ENCODE assay signal across 19 cellular contexts in the genomic region with DNA sequence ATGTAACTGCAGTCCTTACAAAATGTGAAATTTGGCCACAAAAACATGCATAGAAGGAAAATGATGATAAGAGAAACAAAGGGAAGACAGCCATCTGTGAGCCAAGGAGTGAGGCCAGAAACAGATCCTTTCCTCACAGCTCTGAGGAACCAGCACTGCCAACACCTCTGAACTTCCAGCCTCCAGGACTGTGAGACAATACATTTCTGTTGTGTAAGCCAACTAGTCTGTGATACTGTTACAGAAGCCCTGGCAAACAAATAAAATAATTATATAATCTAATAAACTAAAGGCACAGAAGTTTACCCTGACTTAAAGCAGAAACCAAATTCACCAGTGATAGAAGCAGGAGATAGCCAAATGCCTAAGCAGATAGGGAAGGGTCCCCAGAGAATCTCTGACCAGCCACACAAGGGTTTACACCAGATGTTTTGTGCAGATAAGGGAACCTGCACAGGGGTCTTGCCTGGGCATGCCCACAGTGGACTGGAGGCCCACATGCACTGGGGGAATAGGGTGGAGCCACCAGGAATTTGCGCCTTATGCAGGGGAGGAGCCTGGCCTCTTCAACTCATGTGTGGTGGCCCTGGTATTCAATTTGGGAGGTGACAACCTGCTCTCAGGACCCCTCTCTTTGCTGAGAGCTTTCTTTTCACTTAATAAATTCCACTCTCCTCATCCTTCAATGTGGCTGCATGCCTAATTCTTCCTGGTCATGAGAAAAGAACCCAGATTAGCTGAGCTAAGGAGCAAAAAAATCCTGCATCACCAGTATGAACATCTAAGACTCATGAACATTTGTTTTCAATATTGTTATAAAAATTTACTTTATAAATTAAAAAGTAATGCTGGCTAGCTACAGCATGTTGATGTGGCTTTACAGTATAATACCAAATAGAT. TPM values are rescaled to one million over a fixed set of nuclear protein-coding genes. Genes with fewer than 3 reads are reported as not detected.
DNase-seq lines count a peak whose midpoint lies in the region; FAIRE-seq and TF ChIP-seq lines count a peak whose summit lies in the region.
"Had no signal": no experiment of that assay in that cellular context is flagged by ENCODE, and none has a peak within 500 bp of the region (broad histone marks: within the 10 kb centered on the region; RNA-seq: fewer than 3 reads in every experiment).

No MANE protein-coding gene starts in this region.

- H3K9me3 Mint-ChIP-seq in astrocyte (ENCODE audit: unreplicated experiment): peaks cover 10% of the 10 kb centered on the region
- peaks cover 2% of the 10 kb centered on the region for H3K9me3 Mint-ChIP-seq in Calu3 (ENCODE audit: low read depth, unreplicated experiment)
- H3K9me3 Mint-ChIP-seq: dendritic cell treated with granulocyte-macrophage colony-stimulating factor and Interleukin-4, amounts not matched to agents 40 ng/mL and 50 ng/mL, for 4 days; naive B cell had no signal

- no peaks in the 10 kb centered on the region for H3K27me3 Mint-ChIP-seq in astrocyte (ENCODE audit: low read depth, unreplicated experiment)
- H3K27me3 Mint-ChIP-seq in Calu3 (ENCODE audit: unreplicated experiment): no peaks in the 10 kb centered on the region
- H3K27me3 Mint-ChIP-seq: dendritic cell treated with granulocyte-macrophage colony-stimulating factor and Interleukin-4, amounts not matched to agents 40 ng/mL and 50 ng/mL, for 4 days; naive B cell had no signal

- no TSS peak for BruUV-seq in Calu3 (replicated peaks; lab: Mats Ljungman, UMichigan)

- intact Hi-C loops in Calu3 (cut with micrococcal nuclease; ENCODE audit: unreplicated experiment): loop anchor here (5.0 kb wide), 2 partner anchors 58 to 93 kb away; no protein-coding TSS in a partner anchor

- H4K20me1 ChIP-seq in astrocyte (ENCODE audit: insufficient read depth, low read length): no peaks in the 10 kb centered on the region

- TF ChIP-seq CTCF in AG10803 (conservative IDR thresholded peaks at IDR 0.05; ENCODE audit: low read length): no peak
- TF ChIP-seq CTCF in astrocyte (IDR thresholded peaks at IDR 0.05; ENCODE audit: insufficient read depth, low read depth, low read length): no peak
- no peak for TF ChIP-seq CTCF in foreskin fibroblast (IDR thresholded peaks at IDR 0.05; ENCODE audit: low read depth, low read length)
- TF ChIP-seq CTCF in Calu3 (IDR thresholded peaks at IDR 0.05; ENCODE audit: unreplicated experiment): no peak
- TF ChIP-seq CTCF in GM10266 (IDR thresholded peaks at IDR 0.05; ENCODE audit: control insufficient read depth, insufficient read depth, low read depth, missing control alignments): no peak
- TF ChIP-seq CTCF in D721Med (IDR thresholded peaks at IDR 0.05; ENCODE audit: insufficient read depth, missing control alignments): no peak

- CTCF ChIA-PET in Calu3 (lab: Charles Lee): no interaction called here

- no peak overlapping the region for H3K4me2 ChIP-seq in astrocyte (ENCODE audit: low read length)

- FAIRE-seq in astrocyte (lab: Jason Lieb, UNC) (no peak), D721Med (lab: Jason Lieb, UNC) (no peak)

- H3K9ac ChIP-seq in HUES48 (ENCODE audit: low read depth, low read length) (no peak overlapping the region), astrocyte (ENCODE audit: low read length) (no peak overlapping the region)

- peaks cover 11% of the 10 kb centered on the region for H3K79me2 ChIP-seq in astrocyte (ENCODE audit: insufficient read depth, low read length)

- H3K36me3 ChIP-seq in HUES48 (ENCODE audit: control insufficient read depth, insufficient read depth, low read length) (no peaks in the 10 kb centered on the region), astrocyte (ENCODE audit: insufficient read depth, low read length) (no peaks in the 10 kb centered on the region)
- H3K36me3 ChIP-seq: Peyer's patch, prostate gland had no signal

- DNase-seq in AG10803 (ENCODE audit: low read depth) (peak; percentile 43), astrocyte (ENCODE audit: low read depth) (no peak), foreskin fibroblast (peak; percentile 2 to 20), Calu3 (no peak), GM10266 (ENCODE audit: extremely low spot score) (no peak), D721Med (ENCODE audit: insufficient read length, low spot score) (no peak)
- DNase-seq in activated CD8-positive, alpha-beta memory T cell treated with anti-CD3 and anti-CD28 coated beads, Interleukin-2, amount 50 U/mL, for 4 hours: no peak
- DNase-seq: activated T-cell treated with anti-CD3 and anti-CD28 coated beads, Interleukin-2, amount 50 U/mL, for 48 hours; amygdala; DMS53; kidney glomerular epithelial cell; naive B cell; NCI-H446 treated with DMSO at 0.1 percent for 48 hours; Peyer's patch; stimulated activated CD4-positive, alpha-beta T cell treated with anti-CD3 and anti-CD28 coated beads, Interleukin-15, amount 100 ng/mL, for 24 hours; testis had no signal

- H3K27ac ChIP-seq in HUES48 (ENCODE audit: low read depth, low read length): peak overlapping the region; percentile 20
- H3K27ac ChIP-seq in astrocyte (ENCODE audit: low read depth, low read length): no peak overlapping the region
- H3K27ac ChIP-seq: Peyer's patch, prostate gland, testis had no signal

- H2AFZ ChIP-seq in astrocyte (ENCODE audit: low read depth, low read length): no peak overlapping the region

- H3K36me3 Mint-ChIP-seq in astrocyte (ENCODE audit: low read depth, unreplicated experiment): no peaks in the 10 kb centered on the region
- H3K36me3 Mint-ChIP-seq in Calu3 (ENCODE audit: insufficient read depth, unreplicated experiment): peaks cover 24% of the 10 kb centered on the region
- H3K36me3 Mint-ChIP-seq: naive B cell had no signal

- H3K4me3 ChIP-seq in AG10803 (ENCODE audit: low read length): no peak overlapping the region
- H3K4me3 ChIP-seq in HUES48 (ENCODE audit: low read depth, low read length): no peak overlapping the region
- no peak overlapping the region for H3K4me3 ChIP-seq in astrocyte (ENCODE audit: insufficient read depth, low read depth, low read length)
- H3K4me3 ChIP-seq in foreskin fibroblast (ENCODE audit: low read depth in 1 of 2, low read length in 2 of 2): no peak overlapping the region
- H3K4me3 ChIP-seq: Peyer's patch, prostate gland, testis had no signal

- H3K27ac Mint-ChIP-seq in astrocyte (ENCODE audit: unreplicated experiment): peak overlapping the region; percentile 77
- H3K27ac Mint-ChIP-seq in Calu3 (ENCODE audit: unreplicated experiment): no peak overlapping the region
- H3K27ac Mint-ChIP-seq: dendritic cell treated with granulocyte-macrophage colony-stimulating factor and Interleukin-4, amounts not matched to agents 40 ng/mL and 50 ng/mL, for 4 days had no signal

- H3K4me1 Mint-ChIP-seq in astrocyte (ENCODE audit: low read depth, unreplicated experiment) (peaks cover 6% of the 10 kb centered on the region), Calu3 (ENCODE audit: low read depth, unreplicated experiment) (peaks cover 17% of the 10 kb centered on the region)

- H3K4me3 Mint-ChIP-seq in astrocyte (ENCODE audit: unreplicated experiment) (no peak overlapping the region), Calu3 (ENCODE audit: low read depth, unreplicated experiment) (no peak overlapping the region)
- H3K4me3 Mint-ChIP-seq: dendritic cell treated with granulocyte-macrophage colony-stimulating factor and Interleukin-4, amounts not matched to agents 40 ng/mL and 50 ng/mL, for 4 days had no signal

- no peaks in the 10 kb centered on the region for H3K27me3 ChIP-seq in HUES48 (ENCODE audit: control insufficient read depth, insufficient read depth, low read length)
- no peaks in the 10 kb centered on the region for H3K27me3 ChIP-seq in astrocyte (ENCODE audit: insufficient read depth, low read length)
- H3K27me3 ChIP-seq: Peyer's patch, testis had no signal

- 0 out of 2 replicates have a peak, but pooled peaks cover under 1% of the 10 kb centered on the region for H3K4me1 ChIP-seq in HUES48 (ENCODE audit: control insufficient read depth, insufficient read depth, low read length)
- H3K4me1 ChIP-seq in astrocyte (ENCODE audit: insufficient read depth, low read length): peaks cover 11% of the 10 kb centered on the region
- H3K4me1 ChIP-seq: testis had no signal

- H3K9me3 ChIP-seq in HUES48 (ENCODE audit: control insufficient read depth, insufficient read depth, low read length) (no peaks in the 10 kb centered on the region), astrocyte (ENCODE audit: insufficient read depth, low read depth, low read length) (no peaks in the 10 kb centered on the region)
- H3K9me3 ChIP-seq: Peyer's patch, prostate gland, testis had no signal

RNA-seq across cellular contexts. Expression of a gene that starts 3.8 kb away (rescaled TPM):
- total RNA-seq in astrocyte (49.3 and 53.9 TPM in 2 replicates), Calu3 (2022) (54.9 and 60.4 TPM in 2 replicates)

Comparison
In these comparisons a context has a peak if more than half of its experiments do, and no peak if none do; other contexts are left out.
1. DNase-seq: peak in AG10803 (single experiment) and foreskin fibroblast (2 of 2); none in astrocyte (single experiment), Calu3 (single experiment), GM10266 (single experiment), D721Med (single experiment) and activated CD8-positive, alpha-beta memory T cell treated with anti-CD3 and anti-CD28 coated beads, Interleukin-2, amount 50 U/mL, for 4 hours (single experiment).